In genomic region chr21:18840239-18840638, GRCh38 we compare ENCODE assay signal across 10 cellular contexts.
A peak's percentile ranks its signal among the peaks of the same experiment; 100 is the strongest.
DNase-seq lines count a peak whose midpoint lies in the region; FAIRE-seq and TF ChIP-seq lines count a peak whose summit lies in the region.
"Had no signal": no experiment of that assay in that cellular context is flagged by ENCODE, and none has a peak within 500 bp of the region (broad histone marks: within the 10 kb centered on the region; RNA-seq: fewer than 3 reads in every experiment).

No MANE protein-coding gene starts in this region.

- H3K4me2 ChIP-seq in keratinocyte (ENCODE audit: control insufficient read depth, extremely low read depth, insufficient read depth, low read depth, low read length): no peak overlapping the region

- no peak overlapping the region for H3K4me3 ChIP-seq in Jurkat, Clone E6-1 (ENCODE audit: low read length)
- no peak overlapping the region for H3K4me3 ChIP-seq in keratinocyte (ENCODE audit: control insufficient read depth in 2 of 3, extremely low read depth in 1 of 3, insufficient read depth in 2 of 3, low read depth in 1 of 3, low read length in 3 of 3)
- H3K4me3 ChIP-seq: heart right ventricle had no signal

- H3K9me3 ChIP-seq in keratinocyte (ENCODE audit: control insufficient read depth, low read depth, low read length): no peaks in the 10 kb centered on the region

- no peak for FAIRE-seq in keratinocyte (lab: Jason Lieb, UNC)
- no peak for FAIRE-seq in HTR-8/SVneo (lab: Jason Lieb, UNC)

- in situ Hi-C loops in GM13976 (cut with MboI; ENCODE audit: low sequenced_read_pairs, unreplicated experiment): no loop called here

- H4K20me1 ChIP-seq in keratinocyte (ENCODE audit: control insufficient read depth, extremely low read depth, insufficient read depth, low read length): no peaks in the 10 kb centered on the region

- H3K36me3 ChIP-seq in keratinocyte (ENCODE audit: control insufficient read depth in 2 of 2, extremely low read depth in 1 of 2, insufficient read depth in 2 of 2, low read length in 2 of 2): no peaks in the 10 kb centered on the region
- H3K36me3 ChIP-seq: heart right ventricle had no signal

- no peaks in the 10 kb centered on the region for H3K79me2 ChIP-seq in keratinocyte (ENCODE audit: control insufficient read depth, insufficient read depth, low read length)

- DNase-seq in Jurkat, Clone E6-1 (ENCODE audit: low read depth, low spot score): peak; percentile 47
- DNase-seq in SW480 (ENCODE audit: low spot score): peak; percentile 25
- DNase-seq in keratinocyte (ENCODE audit: low read depth, low spot score): no peak
- no peak for DNase-seq in HTR-8/SVneo (ENCODE audit: insufficient read length, low spot score)
- DNase-seq in NCI-H226: no peak
- no peak for DNase-seq in activated effector memory CD4-positive, alpha-beta T cell treated with anti-CD3 and anti-CD28 coated beads, Interleukin-2, amount 50 U/mL, for 16 hours
- no peak for DNase-seq in GM13976 (ENCODE audit: low spot score)
- DNase-seq: heart right ventricle, NCI-H1105 treated with DMSO at 0.1 percent for 48 hours had no signal

- no peaks in the 10 kb centered on the region for H3K27me3 ChIP-seq in keratinocyte (ENCODE audit: control insufficient read depth, extremely low read depth, insufficient read depth, low read length)
- H3K27me3 ChIP-seq: heart right ventricle had no signal

- dilution Hi-C loops in keratinocyte (cut with MboI; ENCODE audit: extremely low pct_ligation_motif_present, low sequenced_read_pairs): no loop called here

- H3K9ac ChIP-seq in keratinocyte (ENCODE audit: control insufficient read depth, extremely low read depth, insufficient read depth, low read length): no peak overlapping the region

- no peaks in the 10 kb centered on the region for H3K9me1 ChIP-seq in keratinocyte (ENCODE audit: control insufficient read depth, extremely low read depth, insufficient read depth, low read length)

- TF ChIP-seq CTCF in GM12874 (IDR thresholded peaks at IDR 0.05; ENCODE audit: insufficient read depth, low read depth, low read length) (peak; percentile 37; the same call in 1 of the 2 replicates), keratinocyte (optimal IDR thresholded peaks at IDR 0.05 in 1 of 3, IDR thresholded peaks at IDR 0.05 in 1 of 3, conservative IDR thresholded peaks at IDR 0.05 in 1 of 3; ENCODE audit: extremely low read depth in 1 of 3, insufficient read depth in 2 of 3, low read length in 3 of 3) (peak in 2 of 3 experiments; percentile 50 to 54), GM13976 (IDR thresholded peaks at IDR 0.05; ENCODE audit: borderline replicate concordance, control extremely low read depth, extremely low read depth, insufficient read depth, missing control alignments) (no peak)

- H2AFZ ChIP-seq in keratinocyte (ENCODE audit: control insufficient read depth, low read length): peak overlapping the region; percentile 30

- no peaks in the 10 kb centered on the region for H3K4me1 ChIP-seq in keratinocyte (ENCODE audit: control insufficient read depth, extremely low read depth, insufficient read depth, low read length)
- H3K4me1 ChIP-seq: heart right ventricle had no signal

- H3K27ac ChIP-seq in keratinocyte (ENCODE audit: control insufficient read depth, insufficient read depth, low read length): no peak overlapping the region
- H3K27ac ChIP-seq: heart right ventricle had no signal

Comparison
In these comparisons a context has a peak if more than half of its experiments do, and no peak if none do; other contexts are left out.
1. DNase-seq: peak in Jurkat, Clone E6-1 (single experiment) and SW480 (single experiment); none in keratinocyte (single experiment), HTR-8/SVneo (single experiment), NCI-H226 (single experiment), activated effector memory CD4-positive, alpha-beta T cell treated with anti-CD3 and anti-CD28 coated beads, Interleukin-2, amount 50 U/mL, for 16 hours (single experiment) and GM13976 (single experiment).